21 cellular contexts compared by ENCODE assay signal in the genomic region with DNA sequence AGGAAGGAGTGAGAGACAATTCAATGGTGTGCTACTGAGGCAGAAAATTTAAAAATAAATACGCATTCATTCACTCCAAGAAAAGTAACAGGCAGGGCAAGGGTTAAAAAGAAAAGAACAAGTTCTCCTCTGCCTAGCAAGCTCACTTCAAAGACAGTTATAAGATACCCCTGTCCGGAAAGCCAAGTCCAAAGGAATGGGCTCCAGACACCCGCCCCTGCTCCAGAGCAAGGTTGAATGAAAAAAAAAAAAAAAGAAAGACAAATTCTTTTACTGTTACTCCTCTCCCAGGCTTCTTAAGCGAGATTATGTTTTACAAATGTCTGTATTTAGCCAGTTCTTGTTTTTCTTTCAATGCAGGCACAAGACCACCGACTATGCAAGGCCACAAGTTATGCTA.
"Had no signal": no experiment of that assay in that cellular context is flagged by ENCODE, and none has a peak within 500 bp of the region (broad histone marks: within the 10 kb centered on the region; RNA-seq: fewer than 3 reads in every experiment).

No MANE protein-coding gene starts in this region.

- FAIRE-seq: endothelial cell of umbilical vein, islet of Langerhans had no signal

- ATAC-seq: body of pancreas; heart right ventricle; left lobe of liver; natural killer cell treated with Interleukin-12 subunit alpha and Interleukin-12 subunit beta and Interleukin-15 and Interleukin-18, amount 100 ng/mL, for 72 hours; right cardiac atrium; stimulated activated naive CD8-positive, alpha-beta T cell treated with anti-CD3 and anti-CD28 coated beads, Interleukin-15, Interleukin-2, amounts not matched to agents 100 U/mL and 50 U/mL, for 24 hours had no signal

- H3K36me3 ChIP-seq: transverse colon had no signal

- H3K27ac ChIP-seq: body of pancreas, coronary artery, heart right ventricle, transverse colon, vagina, VCaP had no signal

- H3K27ac Mint-ChIP-seq: activated naive CD4-positive, alpha-beta T cell treated with anti-CD3 and anti-CD28 coated beads, Interleukin-2, amount 10 ng/mL, durations not matched to agents 7 days and 5 days; activated T-helper 2 cell treated with anti-CD3 and anti-CD28 coated beads, Interferon-gamma antibody, Interleukin-2, Interleukin-4, amounts not matched to agents 10 μg/mL and 5 μg/mL and 100 μg/mL, durations not matched to agents 14 hours and 24 hours and 36 hours; natural killer cell treated with Interleukin-12 subunit alpha and Interleukin-12 subunit beta and Interleukin-15 and Interleukin-18, amount 100 ng/mL, for 72 hours had no signal

- H3K4me3 Mint-ChIP-seq: activated naive CD4-positive, alpha-beta T cell treated with anti-CD3 and anti-CD28 coated beads, Interleukin-2, amount 10 ng/mL, durations not matched to agents 7 days and 5 days; natural killer cell treated with Interleukin-12 subunit alpha and Interleukin-12 subunit beta and Interleukin-15 and Interleukin-18, amount 100 ng/mL, for 72 hours had no signal

- DNase-seq: activated CD4-positive, alpha-beta T cell treated with anti-CD3 and anti-CD28 coated beads for 1 hour; activated CD4-positive, alpha-beta T cell treated with anti-CD3 and anti-CD28 coated beads, Interleukin-2, amount 50 U/mL, for 4 hours; activated naive CD4-positive, alpha-beta T cell treated with anti-CD3 and anti-CD28 coated beads, Interleukin-2, amount 10 ng/mL, durations not matched to agents 7 days and 5 days; body of pancreas; caudate nucleus; effector CD4-positive, alpha-beta T cell; foreskin melanocyte; heart right ventricle; mesendoderm; right cardiac atrium; stimulated activated naive CD8-positive, alpha-beta T cell treated with anti-CD3 and anti-CD28 coated beads, Interleukin-15, Interleukin-2, amounts not matched to agents 100 U/mL and 50 U/mL, for 24 hours; T-helper 1 cell; transverse colon had no signal

- H3K4me1 ChIP-seq: body of pancreas, transverse colon had no signal

- H3K9me3 Mint-ChIP-seq: natural killer cell treated with Interleukin-12 subunit alpha and Interleukin-12 subunit beta and Interleukin-15 and Interleukin-18, amount 100 ng/mL, for 72 hours had no signal

- H3K27me3 Mint-ChIP-seq: activated naive CD4-positive, alpha-beta T cell treated with anti-CD3 and anti-CD28 coated beads, Interleukin-2, amount 10 ng/mL, durations not matched to agents 7 days and 5 days; natural killer cell treated with Interleukin-12 subunit alpha and Interleukin-12 subunit beta and Interleukin-15 and Interleukin-18, amount 100 ng/mL, for 72 hours had no signal

- H3K4me3 ChIP-seq: body of pancreas, coronary artery, heart right ventricle, transverse colon, vagina had no signal

- H3K27me3 ChIP-seq: body of pancreas, transverse colon, vagina had no signal

- H3K9me3 ChIP-seq: body of pancreas, heart right ventricle, transverse colon, vagina had no signal
